Comparison of ENCODE assay signal across 8 cellular contexts in the genomic region with DNA sequence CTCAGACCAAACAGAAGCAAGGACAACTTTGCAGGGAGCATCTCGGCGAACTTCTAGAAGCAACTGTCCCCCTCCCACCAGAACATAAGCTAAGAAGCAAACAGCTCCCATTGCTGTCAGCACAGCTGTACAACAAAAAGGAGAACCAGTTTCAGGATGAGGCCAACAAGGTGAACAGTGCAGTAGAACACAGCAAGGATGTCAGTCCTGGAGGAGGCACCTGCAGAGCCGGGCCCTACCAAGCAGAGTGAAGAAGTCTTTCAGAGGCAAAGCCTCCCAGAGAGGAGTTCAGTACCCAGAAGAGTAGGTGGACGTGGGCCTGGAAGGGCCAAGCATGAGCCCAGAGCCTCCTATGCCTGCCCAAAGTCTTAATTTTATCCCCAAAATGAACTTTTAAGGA. TPM values are rescaled to one million over a fixed set of nuclear protein-coding genes. Genes with fewer than 3 reads are reported as not detected.
DNase-seq lines count a peak whose midpoint lies in the region; ATAC-seq and TF ChIP-seq lines count a peak whose summit lies in the region.

No MANE protein-coding gene starts in this region.

- no peaks in the 10 kb centered on the region for H3K27me3 ChIP-seq in Caco-2 (replicated peaks; ENCODE audit: control insufficient read depth, insufficient read depth, low read length)
- H3K27me3 ChIP-seq in HUES6 (ENCODE audit: control insufficient read depth, insufficient read depth, low read length): peaks cover 2% of the 10 kb centered on the region; the same call in 1 of the 2 replicates
- no peaks in the 10 kb centered on the region for H3K27me3 ChIP-seq in adipocyte (replicated peaks; ENCODE audit: control insufficient read depth, insufficient read depth, low read length)

- H3K9me3 Mint-ChIP-seq in Caco-2 (ENCODE audit: unreplicated experiment): no peaks in the 10 kb centered on the region
- no peaks in the 10 kb centered on the region for H3K9me3 Mint-ChIP-seq in natural killer cell

- no TSS peak for BruUV-seq in Caco-2 (replicated peaks; lab: Mats Ljungman, UMichigan)

- intact Hi-C loops in Caco-2 (cut with micrococcal nuclease; ENCODE audit: unreplicated experiment) (loop anchor here (5.0 kb wide), 1 partner anchor 69 kb away; no protein-coding TSS in a partner anchor), natural killer cell (cut with micrococcal nuclease) (loop anchor here (5.0 kb wide), 1 partner anchor 209 kb away; a partner anchor contains a TSS)

- ATAC-seq in natural killer cell (no peak), GM21515 (IDR thresholded peaks at IDR 0.05; ENCODE audit: unreplicated experiment) (no peak), HG03469 (IDR thresholded peaks at IDR 0.05; ENCODE audit: unreplicated experiment) (no peak)

- POLR2A ChIA-PET in Caco-2 (lab: Charles Lee): no interaction called here

- H3K36me3 Mint-ChIP-seq in Caco-2 (ENCODE audit: insufficient read depth, unreplicated experiment) (peaks cover 8% of the 10 kb centered on the region), natural killer cell (no peaks in the 10 kb centered on the region)

- no peaks in the 10 kb centered on the region for H3K27me3 Mint-ChIP-seq in Caco-2 (ENCODE audit: insufficient read depth, unreplicated experiment)
- no peaks in the 10 kb centered on the region for H3K27me3 Mint-ChIP-seq in natural killer cell (ENCODE audit: low read depth in 2 of 2)

- peak overlapping the region; percentile 53 for H3K4me3 ChIP-seq in Caco-2 (ENCODE audit: low read depth, low read length)
- H3K4me3 ChIP-seq in HUES6 (ENCODE audit: low read depth, low read length): peak overlapping the region; percentile 75
- H3K4me3 ChIP-seq in adipocyte (ENCODE audit: low read length): peak overlapping the region; percentile 92

- peaks cover 16% of the 10 kb centered on the region for H3K4me1 Mint-ChIP-seq in Caco-2 (ENCODE audit: low read depth, unreplicated experiment)
- H3K4me1 Mint-ChIP-seq in natural killer cell: peaks cover 34 to 39% of the 10 kb centered on the region in 2 donors

- H3K4me3 Mint-ChIP-seq in Caco-2 (ENCODE audit: unreplicated experiment) (peak overlapping the region; percentile 84), natural killer cell (peak overlapping the region; percentile 95)

- no peak overlapping the region for H3K9ac ChIP-seq in HUES6 (ENCODE audit: low read length)
- peak overlapping the region; percentile 77 for H3K9ac ChIP-seq in adipocyte (ENCODE audit: low read length)

- no peak for TF ChIP-seq CTCF in Caco-2 (IDR thresholded peaks at IDR 0.05; ENCODE audit: insufficient read depth in 1 of 2, low read depth in 1 of 2, low read length in 1 of 2, severe bottlenecking in 1 of 2, unreplicated experiment in 1 of 2)
- TF ChIP-seq CTCF in natural killer cell (IDR thresholded peaks at IDR 0.05): no peak

- H3K27ac ChIP-seq in HUES6 (ENCODE audit: low read depth, low read length): no peak overlapping the region

- no peaks in the 10 kb centered on the region for H3K36me3 ChIP-seq in Caco-2 (ENCODE audit: control insufficient read depth, insufficient read depth, low read length)
- H3K36me3 ChIP-seq in HUES6 (ENCODE audit: control insufficient read depth, insufficient read depth, low read length): no peaks in the 10 kb centered on the region
- H3K36me3 ChIP-seq in adipocyte (ENCODE audit: control insufficient read depth, insufficient read depth, low read length, severe bottlenecking): no peaks in the 10 kb centered on the region

- H3K4me1 ChIP-seq in Caco-2: 0 out of 2 replicates have a peak, but pooled peaks cover 3% of the 10 kb centered on the region
- H3K4me1 ChIP-seq in HUES6 (ENCODE audit: control insufficient read depth, insufficient read depth, low read length): peaks cover 17% of the 10 kb centered on the region
- peaks cover 15% of the 10 kb centered on the region for H3K4me1 ChIP-seq in adipocyte (ENCODE audit: control insufficient read depth, insufficient read depth, low read length)

- H3K27ac Mint-ChIP-seq in Caco-2 (ENCODE audit: unreplicated experiment) (peak overlapping the region; percentile 91), natural killer cell (peak overlapping the region; percentile 75 to 89)

- DNase-seq in Caco-2 (no peak), adipocyte (ENCODE audit: low read depth) (no peak), natural killer cell (no peak), GDM1 (lab: John Stamatoyannopoulos, UW) (no peak)
- DNase-seq in activated CD4-positive, alpha-beta T cell treated with anti-CD3 and anti-CD28 coated beads, Interleukin-2, amount 50 U/mL, for 48 hours: no peak

- CTCF ChIA-PET in Caco-2 (lab: Charles Lee): no interaction called here

- H3K9me3 ChIP-seq in Caco-2: no peaks in the 10 kb centered on the region
- no peaks in the 10 kb centered on the region for H3K9me3 ChIP-seq in HUES6 (ENCODE audit: control insufficient read depth, insufficient read depth, low read depth, low read length)
- H3K9me3 ChIP-seq in adipocyte (ENCODE audit: control insufficient read depth, low read length): no peaks in the 10 kb centered on the region

RNA-seq across cellular contexts. Expression of a gene that starts 1.0 kb away (rescaled TPM):
- 21.1 and 21.2 TPM in 2 replicates for total RNA-seq in Caco-2 (2022)
- total RNA-seq in natural killer cell: 10 to 100 TPM; 27.9 to 45.2 (median 36.2) TPM

RNA-seq across cellular contexts. Expression of a gene that starts 2.0 kb away (rescaled TPM):
- total RNA-seq in Caco-2 (2022): 30.0 and 32.5 TPM in 2 replicates
- 10 to 100 TPM; 57.8 to 66.3 (median 60.4) TPM for total RNA-seq in natural killer cell

RNA-seq across cellular contexts. Expression of a gene that starts 40.2 kb away (rescaled TPM):
- total RNA-seq in Caco-2 (2022) (4.1 and 4.7 TPM in 2 replicates), natural killer cell (1 to 10 TPM in 2 of 3 donors, under 1 TPM in 1; 0.97 to 1.4 (median 1.1) TPM)

RNA-seq across cellular contexts. Expression of a gene that starts 46.2 kb away (rescaled TPM):
- total RNA-seq in Caco-2 (2022) (19.6 and 22.2 TPM in 2 replicates), natural killer cell (10 to 100 TPM; 38.9 to 45.5 (median 39.2) TPM)
